8 cellular contexts compared by ENCODE assay signal in the genomic region with DNA sequence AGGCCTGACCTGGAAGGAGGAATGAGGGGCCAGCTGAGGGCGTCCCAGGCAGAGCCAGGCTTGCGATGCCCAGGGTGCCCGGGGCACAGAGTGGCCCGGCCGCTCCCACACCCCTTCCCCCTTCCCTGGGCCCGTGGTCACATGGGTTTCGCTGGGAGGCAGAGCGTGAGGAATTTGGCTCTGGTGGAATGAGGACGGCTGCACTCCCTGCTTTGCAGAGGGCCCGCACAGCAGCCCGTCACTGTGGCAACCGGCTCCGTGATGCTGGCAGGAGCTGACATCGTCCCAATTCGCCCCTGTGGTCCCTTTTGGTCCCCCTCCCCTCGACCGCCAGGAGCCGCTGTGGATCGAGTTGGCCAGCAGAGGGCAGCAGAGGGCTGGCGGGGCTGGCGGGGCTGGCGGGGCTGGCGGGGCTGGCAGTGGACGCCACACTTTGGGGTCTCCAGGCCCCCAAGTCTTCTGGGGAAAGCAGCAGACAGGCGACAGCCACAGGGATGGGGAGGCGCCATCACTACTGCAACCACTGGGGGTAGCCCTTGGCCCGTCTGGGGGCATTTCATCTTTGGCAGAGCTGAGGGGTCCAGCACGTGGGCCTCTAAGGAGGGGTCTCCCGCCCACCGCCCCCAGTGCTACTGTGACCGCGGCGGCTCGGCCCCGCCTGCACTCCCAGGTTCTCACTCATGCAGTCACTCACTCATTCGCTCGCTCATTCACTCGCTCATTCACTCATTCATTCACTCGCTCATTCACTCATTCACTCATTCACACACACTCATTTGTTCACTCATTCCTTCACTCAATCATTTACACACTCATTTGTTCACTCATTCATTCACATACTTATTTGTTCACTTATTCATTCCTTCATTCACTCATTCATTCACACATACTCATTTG. TPM values are rescaled to one million over a fixed set of nuclear protein-coding genes. Genes with fewer than 3 reads are reported as not detected.
DNase-seq lines count a peak whose midpoint lies in the region; ATAC-seq and TF ChIP-seq lines count a peak whose summit lies in the region.

No MANE protein-coding gene starts in this region.

- no peaks in the 10 kb centered on the region for H3K9me3 Mint-ChIP-seq in T-cell

- WGBS in mammary epithelial cell (ENCODE audit: low coverage, missing lambda C conversion rate) = 41% methylated on average over 9 of the region's 39 CpGs

- no peak overlapping the region for H3K9ac ChIP-seq in mammary epithelial cell (ENCODE audit: insufficient read depth, low read length)

- BruUV-seq in mammary epithelial cell (replicated peaks; lab: Mats Ljungman, UMichigan) = no TSS peak

- dilution Hi-C loops in mammary epithelial cell (cut with HindIII; ENCODE audit: low sequenced_read_pairs) = no loop called here

- H3K4me3 Mint-ChIP-seq in T-cell = no peak overlapping the region

- H3K79me2 ChIP-seq in mammary epithelial cell (ENCODE audit: insufficient read depth, low read length) = no peaks in the 10 kb centered on the region

- H3K27ac ChIP-seq in mammary epithelial cell (ENCODE audit: insufficient read depth, low read depth, low read length) = no peak overlapping the region

- H3K4me2 ChIP-seq in mammary epithelial cell (ENCODE audit: insufficient read depth, low read depth, low read length) = no peak overlapping the region

- H3K36me3 ChIP-seq in mammary epithelial cell (ENCODE audit: insufficient read depth, low read length) = no peaks in the 10 kb centered on the region

- H3K4me1 ChIP-seq in mammary epithelial cell (ENCODE audit: insufficient read depth, low read length) = no peaks in the 10 kb centered on the region

- ATAC-seq in T-cell (replicated peaks in 1 of 4) (peak; percentile 60 to 77 (median 67)), GM18861 (IDR thresholded peaks at IDR 0.05; ENCODE audit: unreplicated experiment) (no peak), GM19324 (IDR thresholded peaks at IDR 0.05; ENCODE audit: low FRiP score, unreplicated experiment) (no peak)

- peak; percentile 36 to 68 for TF ChIP-seq CTCF in mammary epithelial cell (conservative IDR thresholded peaks at IDR 0.05 in 1 of 2, IDR thresholded peaks at IDR 0.05 in 1 of 2; ENCODE audit: extremely low read depth in 1 of 2, insufficient read depth in 1 of 2, low read depth in 1 of 2, low read length in 2 of 2)

- H3K27me3 ChIP-seq in mammary epithelial cell (ENCODE audit: insufficient read depth, low read length) = peaks cover 3% of the 10 kb centered on the region

- H4K20me1 ChIP-seq in mammary epithelial cell (ENCODE audit: insufficient read depth, low read length) = no peaks in the 10 kb centered on the region

- CTCF ChIA-PET in T-cell (lab: Charles Lee) = no interaction called here
- CTCF ChIA-PET in mammary epithelial cell (lab: Charles Lee; ENCODE audit: low non-redundant PET) = no interaction called here

- no peak overlapping the region for H3K4me3 ChIP-seq in mammary epithelial cell (replicated peaks in 1 of 3; ENCODE audit: insufficient read depth in 1 of 3, low read depth in 2 of 3, low read length in 3 of 3)

- H3K4me1 Mint-ChIP-seq in T-cell = no peaks in the 10 kb centered on the region

- H3K27ac Mint-ChIP-seq in T-cell = no peak overlapping the region

- intact Hi-C loops in mammary epithelial cell (cut with micrococcal nuclease) = loop anchor here (1.0 to 5.0 kb wide), 5 partner anchors 84 to 326 kb away; no protein-coding TSS in a partner anchor

- POLR2A ChIA-PET in T-cell (lab: Charles Lee) = no interaction called here

- DNase-seq in CD1c-positive myeloid dendritic cell (ENCODE audit: extremely low spot score) (peak; percentile 22), HK-2 (ENCODE audit: unreplicated experiment) (peak; percentile 53), T-cell (peak in 24 of 34 experiments; percentile 6 to 55 (median 22)), mammary epithelial cell (peak; percentile 40), kidney glomerular epithelial cell (lab: John Stamatoyannopoulos, UW) (peak; percentile 0)
- DNase-seq in stimulated activated CD8-positive, alpha-beta memory T cell treated with anti-CD3 and anti-CD28 coated beads, Interleukin-4, amount 100 ng/mL, for 48 hours = peak; percentile 74

- in situ Hi-C loops in mammary epithelial cell (cut with MboI; ENCODE audit: low sequenced_read_pairs in 2 of 2) = loop anchor here in 1 of 2 donors (10.0 kb wide), 1 partner anchor 128 kb away; no protein-coding TSS in a partner anchor

- no peaks in the 10 kb centered on the region for H3K36me3 Mint-ChIP-seq in T-cell

- peaks cover 5% of the 10 kb centered on the region for H3K9me3 ChIP-seq in mammary epithelial cell (replicated peaks; ENCODE audit: insufficient read depth, low read length)

- H3K27me3 Mint-ChIP-seq in T-cell = peaks cover 9 to 19% of the 10 kb centered on the region in 2 donors

- no peak overlapping the region for H2AFZ ChIP-seq in mammary epithelial cell (ENCODE audit: low read depth, low read length)

RNA-seq across cellular contexts. Expression of gene BHLHE23, which starts 49.7 kb away (rescaled TPM):
- not detected for total RNA-seq in T-cell
- not detected for total RNA-seq in mammary epithelial cell
- not detected for polyA plus RNA-seq in mammary epithelial cell
- not detected for polyA minus RNA-seq in mammary epithelial cell

Comparison
In these comparisons a context has a peak if more than half of its experiments do, and no peak if none do; other contexts are left out.
1. DNase-seq: peak in every context shown above with its lines; median percentile 74 in stimulated activated CD8-positive, alpha-beta memory T cell treated with anti-CD3 and anti-CD28 coated beads, Interleukin-4, amount 100 ng/mL, for 48 hours; 53 in HK-2; 40 in mammary epithelial cell; 22 in CD1c-positive myeloid dendritic cell; 22 in T-cell; 0 in kidney glomerular epithelial cell.
2. ATAC-seq: peak in T-cell (4 of 4); none in GM18861 (single experiment) and GM19324 (single experiment).